10 cellular contexts compared by ENCODE assay signal in the genomic region with DNA sequence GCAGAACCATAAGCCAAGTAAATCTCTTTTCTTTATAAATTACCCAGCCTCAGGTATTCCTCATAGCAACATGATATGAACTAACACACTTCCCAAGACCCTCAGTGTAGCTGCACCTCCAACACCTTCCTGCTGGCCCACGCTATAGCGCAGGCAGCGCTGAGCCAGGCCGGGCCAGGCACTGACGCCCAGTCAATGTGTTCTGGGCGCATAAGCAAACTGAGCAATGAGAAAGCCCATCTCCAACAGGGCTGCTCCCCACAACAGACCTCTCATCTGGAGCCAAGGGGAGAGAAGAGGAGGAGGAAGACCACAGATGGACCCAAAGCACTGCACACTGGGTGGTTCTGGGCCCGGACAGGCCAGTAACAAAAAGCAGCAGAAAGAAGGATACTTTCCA. TPM values are rescaled to one million over a fixed set of nuclear protein-coding genes. Genes with fewer than 3 reads are reported as not detected.
A peak's percentile ranks its signal among the peaks of the same experiment; 100 is the strongest.
DNase-seq lines count a peak whose midpoint lies in the region; ATAC-seq, FAIRE-seq and TF ChIP-seq lines count a peak whose summit lies in the region.
"Had no signal": no experiment of that assay in that cellular context is flagged by ENCODE, and none has a peak within 500 bp of the region (broad histone marks: within the 10 kb centered on the region; RNA-seq: fewer than 3 reads in every experiment).

No MANE protein-coding gene starts in this region.

- H3K4me1 Mint-ChIP-seq in activated T-cell treated with anti-CD3 and anti-CD28 coated beads, Interleukin-2, amount 50 U/mL, for 72 hours (ENCODE audit: low read depth): peaks cover 98% of the 10 kb centered on the region
- peaks cover 15% of the 10 kb centered on the region for H3K4me1 Mint-ChIP-seq in astrocyte (ENCODE audit: low read depth, unreplicated experiment)

- WGBS in thymus: 99% methylated on average over 7 of the region's 7 CpGs

- H3K36me3 ChIP-seq in astrocyte (ENCODE audit: insufficient read depth, low read length): no peaks in the 10 kb centered on the region
- H3K36me3 ChIP-seq in muscle layer of duodenum (ENCODE audit: control insufficient read depth in 1 of 2, insufficient read depth in 2 of 2, low read length in 2 of 2): peaks cover 5 to 9% of the 10 kb centered on the region in 2 donors
- peaks cover 77% of the 10 kb centered on the region for H3K36me3 ChIP-seq in thymus (ENCODE audit: control insufficient read depth, insufficient read depth)

- no peak for FAIRE-seq in astrocyte (lab: Jason Lieb, UNC)

- no peak for DNase-seq in activated T-cell treated with anti-CD3 and anti-CD28 coated beads, Interleukin-2, amount 50 U/mL, for 72 hours
- DNase-seq in activated T-cell treated with anti-CD3 and anti-CD28 coated beads, Interleukin-2, amount 50 U/mL, for 1 hour: no peak
- DNase-seq in astrocyte (ENCODE audit: low read depth) (no peak), 8988T (no peak), GF-D8 (lab: John Stamatoyannopoulos, UW) (no peak), ACHN (no peak)
- DNase-seq: HCEC 1CT, mesendoderm had no signal

- no peak overlapping the region for H3K4me2 ChIP-seq in astrocyte (ENCODE audit: low read length)

- no peaks in the 10 kb centered on the region for H3K9me3 Mint-ChIP-seq in activated T-cell treated with anti-CD3 and anti-CD28 coated beads, Interleukin-2, amount 50 U/mL, for 72 hours
- H3K9me3 Mint-ChIP-seq in astrocyte (ENCODE audit: unreplicated experiment): no peaks in the 10 kb centered on the region

- peaks cover 64% of the 10 kb centered on the region for H4K20me1 ChIP-seq in astrocyte (ENCODE audit: insufficient read depth, low read length)

- no peak overlapping the region for H2AFZ ChIP-seq in astrocyte (ENCODE audit: low read depth, low read length)

- H3K79me2 ChIP-seq in astrocyte (ENCODE audit: insufficient read depth, low read length): peaks cover under 1% of the 10 kb centered on the region

- H3K4me1 ChIP-seq in astrocyte (ENCODE audit: insufficient read depth, low read length): peaks cover 15% of the 10 kb centered on the region
- peaks cover 46 to 83% of the 10 kb centered on the region in 2 donors for H3K4me1 ChIP-seq in muscle layer of duodenum (ENCODE audit: control insufficient read depth in 1 of 2, insufficient read depth in 2 of 2, low read length in 2 of 2)
- H3K4me1 ChIP-seq in thymus (ENCODE audit: control insufficient read depth, insufficient read depth, low read length): peaks cover 79% of the 10 kb centered on the region

- H3K9me3 ChIP-seq in astrocyte (ENCODE audit: insufficient read depth, low read depth, low read length) (no peaks in the 10 kb centered on the region), muscle layer of duodenum (ENCODE audit: control insufficient read depth in 1 of 2, low read length in 2 of 2) (no peaks in the 10 kb centered on the region), thymus (ENCODE audit: control insufficient read depth) (no peaks in the 10 kb centered on the region)

- no peak for ATAC-seq in activated T-cell treated with anti-CD3 and anti-CD28 coated beads, Interleukin-2, amount 50 U/mL, for 72 hours (replicated peaks in 1 of 2)

- H3K4me3 ChIP-seq in astrocyte (ENCODE audit: insufficient read depth, low read depth, low read length) (no peak overlapping the region), muscle layer of duodenum (ENCODE audit: low read depth in 1 of 2, low read length in 2 of 2) (no peak overlapping the region), thymus (ENCODE audit: low read length) (no peak overlapping the region)

- no peak overlapping the region for H3K27ac ChIP-seq in astrocyte (ENCODE audit: low read depth, low read length)
- peak overlapping the region; percentile 52 for H3K27ac ChIP-seq in muscle layer of duodenum (ENCODE audit: low read length)
- H3K27ac ChIP-seq in thymus (ENCODE audit: low read depth): peak overlapping the region; percentile 56

- H3K4me3 Mint-ChIP-seq in activated T-cell treated with anti-CD3 and anti-CD28 coated beads, Interleukin-2, amount 50 U/mL, for 72 hours: no peak overlapping the region
- H3K4me3 Mint-ChIP-seq in astrocyte (ENCODE audit: unreplicated experiment): no peak overlapping the region

- H3K36me3 Mint-ChIP-seq in activated T-cell treated with anti-CD3 and anti-CD28 coated beads, Interleukin-2, amount 50 U/mL, for 72 hours (ENCODE audit: insufficient read depth in 2 of 2): peaks cover 6 to 15% of the 10 kb centered on the region in 2 donors
- H3K36me3 Mint-ChIP-seq in astrocyte (ENCODE audit: low read depth, unreplicated experiment): peaks cover 13% of the 10 kb centered on the region

- H3K27me3 Mint-ChIP-seq in activated T-cell treated with anti-CD3 and anti-CD28 coated beads, Interleukin-2, amount 50 U/mL, for 72 hours (ENCODE audit: low read depth): no peaks in the 10 kb centered on the region
- H3K27me3 Mint-ChIP-seq in astrocyte (ENCODE audit: low read depth, unreplicated experiment): no peaks in the 10 kb centered on the region

- H3K9ac ChIP-seq in astrocyte (ENCODE audit: low read length): no peak overlapping the region

- in situ Hi-C loops in ACHN (cut with HindIII; ENCODE audit: low pct_ligation_motif_present, low pct_unique_long_range_greater_than_20kb, low sequenced_read_pairs): no loop called here

- no peak for TF ChIP-seq CTCF in astrocyte (IDR thresholded peaks at IDR 0.05; ENCODE audit: insufficient read depth, low read depth, low read length)

- H3K27me3 ChIP-seq in astrocyte (ENCODE audit: insufficient read depth, low read length) (no peaks in the 10 kb centered on the region), muscle layer of duodenum (ENCODE audit: low read depth, low read length) (no peaks in the 10 kb centered on the region), thymus (ENCODE audit: control insufficient read depth, insufficient read depth) (no peaks in the 10 kb centered on the region)

- H3K27ac Mint-ChIP-seq in activated T-cell treated with anti-CD3 and anti-CD28 coated beads, Interleukin-2, amount 50 U/mL, for 72 hours: peak overlapping the region; percentile 99
- peak overlapping the region; percentile 26 for H3K27ac Mint-ChIP-seq in astrocyte (ENCODE audit: unreplicated experiment)

RNA-seq across cellular contexts. Expression of a gene that starts 40.8 kb away (rescaled TPM):
- 10 to 100 TPM; 30.0 to 37.7 TPM for total RNA-seq in activated T-cell treated with anti-CD3 and anti-CD28 coated beads, Interleukin-2, amount 50 U/mL, for 72 hours
- total RNA-seq in astrocyte: 12.9 and 13.7 TPM in 2 replicates
- polyA plus RNA-seq in thymus: 46.2 TPM
